ENCODE assay signal across 26 cellular contexts in the genomic region with DNA sequence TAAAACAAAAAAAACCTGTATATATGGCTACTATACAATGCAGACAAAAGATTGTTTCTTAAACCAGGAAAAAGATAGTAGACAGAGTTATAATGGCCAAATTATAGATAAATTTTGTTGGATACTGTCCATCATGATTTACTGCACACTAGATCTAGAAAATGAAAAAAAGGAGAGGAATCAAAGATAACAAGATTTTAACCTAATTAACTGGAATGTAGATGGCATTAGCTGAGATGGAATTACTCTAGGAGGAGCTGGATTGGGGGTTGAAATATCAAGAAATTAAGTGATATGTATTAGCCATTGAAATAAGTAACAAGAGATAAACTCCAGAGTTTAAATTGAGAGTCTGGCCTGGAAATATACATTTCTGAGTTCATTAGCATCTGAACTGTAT.
"Had no signal": no experiment of that assay in that cellular context is flagged by ENCODE, and none has a peak within 500 bp of the region (broad histone marks: within the 10 kb centered on the region; RNA-seq: fewer than 3 reads in every experiment).

No MANE protein-coding gene starts in this region.

- H3K36me3 ChIP-seq: esophagus squamous epithelium, gastrocnemius medialis, heart right ventricle, left lung, lower lobe of right lung had no signal

- FAIRE-seq: endometrium, islet of Langerhans, keratinocyte had no signal

- H3K9me3 ChIP-seq: esophagus squamous epithelium, gastrocnemius medialis, heart right ventricle, left lung, lower lobe of right lung had no signal

- H3K27ac ChIP-seq: epithelial cell of prostate, esophagus squamous epithelium, gastrocnemius medialis, heart right ventricle, left lung, lower lobe of right lung had no signal

- H3K27me3 ChIP-seq: esophagus squamous epithelium, gastrocnemius medialis, heart right ventricle, left lung had no signal

- H3K4me1 ChIP-seq: esophagus squamous epithelium, gastrocnemius medialis, heart right ventricle, left lung, lower lobe of right lung had no signal

- ATAC-seq: effector memory CD8-positive, alpha-beta T cell; esophagus mucosa; gastrocnemius medialis; heart right ventricle; left cardiac atrium; left lung; left ventricle myocardium superior; lower lobe of right lung; mucosa of descending colon; naive thymus-derived CD8-positive, alpha-beta T cell had no signal

- H3K4me3 ChIP-seq: esophagus squamous epithelium, gastrocnemius medialis, heart right ventricle, left lung, lower lobe of right lung, mucosa of descending colon had no signal

- DNase-seq: cortex of kidney; effector CD8-positive, alpha-beta T cell; effector memory CD8-positive, alpha-beta T cell; endodermal cell; erythroblast; esophagus squamous epithelium; foreskin fibroblast; foreskin melanocyte; gastrocnemius medialis; glutamatergic neuron; head of caudate nucleus; heart right ventricle; hippocampal formation; left cardiac atrium; left lung; left ventricle myocardium superior; lower lobe of right lung; mesenchymal stem cell; mucosa of descending colon; naive B cell; naive thymus-derived CD8-positive, alpha-beta T cell had no signal
